ENCODE assay signal across 18 cellular contexts in the genomic region with DNA sequence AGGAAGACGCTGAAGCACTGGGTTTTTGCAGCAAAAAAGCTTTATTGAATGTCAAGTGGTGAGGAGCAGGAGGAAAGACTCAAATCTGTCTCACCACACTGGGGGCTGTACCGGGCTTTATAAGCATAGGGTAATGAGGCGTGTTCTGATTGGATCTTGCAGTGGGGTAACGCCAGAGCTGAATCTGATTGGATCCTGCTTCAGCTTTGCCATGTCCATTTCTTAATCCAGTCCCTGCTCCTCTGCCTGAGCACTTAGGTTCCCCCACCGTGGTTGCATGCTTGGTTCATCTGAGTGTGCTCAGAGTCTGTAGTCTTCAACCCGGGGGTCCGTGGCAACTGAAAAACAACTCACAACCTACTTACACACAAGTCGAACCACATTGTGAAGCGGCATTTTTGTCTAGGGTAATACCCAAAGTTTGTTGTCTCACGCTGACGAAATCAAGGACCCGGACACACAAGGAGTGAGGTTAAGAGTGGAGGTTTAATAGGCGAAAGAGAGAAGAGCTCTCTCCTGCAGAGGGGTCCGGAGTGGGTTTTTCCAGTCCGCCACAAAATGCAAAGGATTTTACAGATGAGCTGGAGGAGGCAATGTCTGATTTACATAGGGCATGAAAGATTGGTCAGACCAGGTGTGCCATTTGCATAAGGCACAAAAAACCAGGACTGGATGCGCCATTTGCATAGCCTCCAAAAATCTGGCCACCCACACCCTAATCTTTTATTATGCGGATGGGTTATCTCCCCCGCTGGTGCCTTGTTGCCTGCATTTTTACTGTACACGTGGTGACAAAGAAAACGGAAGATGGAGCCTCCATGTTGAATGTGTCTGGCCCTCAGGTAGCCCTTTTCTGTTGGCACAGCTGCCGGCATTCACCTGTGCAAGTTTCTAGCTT.
A peak's percentile ranks its signal among the peaks of the same experiment; 100 is the strongest.
DNase-seq lines count a peak whose midpoint lies in the region; ATAC-seq and TF ChIP-seq lines count a peak whose summit lies in the region.
"Had no signal": no experiment of that assay in that cellular context is flagged by ENCODE, and none has a peak within 500 bp of the region (broad histone marks: within the 10 kb centered on the region; RNA-seq: fewer than 3 reads in every experiment).

No MANE protein-coding gene starts in this region.

- no peaks in the 10 kb centered on the region for H4K20me1 ChIP-seq in OCI-LY1 (ENCODE audit: insufficient read depth, low read length)
- H4K20me1 ChIP-seq in neural progenitor cell (ENCODE audit: low read depth), result no peaks in the 10 kb centered on the region

- H3K36me3 ChIP-seq in HUES48 (ENCODE audit: control insufficient read depth, insufficient read depth, low read length) (no peaks in the 10 kb centered on the region), OCI-LY1 (ENCODE audit: insufficient read depth, low read length) (no peaks in the 10 kb centered on the region), iPS-15b (ENCODE audit: control insufficient read depth, insufficient read depth, low read length) (no peaks in the 10 kb centered on the region), neural progenitor cell (no peaks in the 10 kb centered on the region), brain microvascular endothelial cell (replicated peaks) (no peaks in the 10 kb centered on the region)

- TF ChIP-seq CTCF in OCI-LY1 (IDR thresholded peaks at IDR 0.05; ENCODE audit: low read length) (no peak), neural progenitor cell (IDR thresholded peaks at IDR 0.05) (no peak), brain microvascular endothelial cell (IDR thresholded peaks at IDR 0.05; ENCODE audit: low read depth, low read length, missing control alignments) (no peak)

- H3K27ac Mint-ChIP-seq in activated CD4-positive, alpha-beta memory T cell treated with anti-CD3 and anti-CD28 coated beads for 36 hours, result no peak overlapping the region
- H3K27ac Mint-ChIP-seq in neural progenitor cell, result no peak overlapping the region
- H3K27ac Mint-ChIP-seq: HFFc6 had no signal

- ATAC-seq in GM21576 (IDR thresholded peaks at IDR 0.05; ENCODE audit: unreplicated experiment), result no peak
- ATAC-seq: A549 had no signal

- H3K27ac ChIP-seq in HUES48 (ENCODE audit: low read depth, low read length) (peak overlapping the region; percentile 48), OCI-LY1 (ENCODE audit: low read depth, low read length, poor library complexity, severe bottlenecking) (peak overlapping the region; percentile 57), neural progenitor cell (no peak overlapping the region), brain microvascular endothelial cell (no peak overlapping the region)
- H3K27ac ChIP-seq: A549, C4-2B had no signal

- peak overlapping the region; percentile 60 for H3K9ac ChIP-seq in HUES48 (ENCODE audit: low read depth, low read length)
- no peak overlapping the region for H3K9ac ChIP-seq in OCI-LY1 (ENCODE audit: low read length)
- H3K9ac ChIP-seq in iPS-15b (ENCODE audit: low read depth, low read length), result no peak overlapping the region
- H3K9ac ChIP-seq in neural progenitor cell, result no peak overlapping the region

- CTCF ChIA-PET in activated CD4-positive, alpha-beta memory T cell treated with anti-CD3 and anti-CD28 coated beads for 36 hours (lab: Charles Lee), result interaction anchor here (0.6 kb wide), 1 partner anchor 8 kb away, joined by 4 read pairs; no protein-coding TSS in a partner anchor

- H3K4me3 ChIP-seq in HUES48 (ENCODE audit: low read depth, low read length), result no peak overlapping the region
- no peak overlapping the region for H3K4me3 ChIP-seq in OCI-LY1 (ENCODE audit: low read depth, low read length, poor library complexity, severe bottlenecking)
- peak overlapping the region; percentile 1 for H3K4me3 ChIP-seq in iPS-15b (ENCODE audit: low read depth, low read length)
- H3K4me3 ChIP-seq in neural progenitor cell, result no peak overlapping the region
- no peak overlapping the region for H3K4me3 ChIP-seq in brain microvascular endothelial cell (ENCODE audit: low read depth, low read length)
- H3K4me3 ChIP-seq: A549 had no signal

- H3K27me3 ChIP-seq in HUES48 (ENCODE audit: control insufficient read depth, insufficient read depth, low read length) (no peaks in the 10 kb centered on the region), OCI-LY1 (ENCODE audit: insufficient read depth, low read length) (no peaks in the 10 kb centered on the region), iPS-15b (ENCODE audit: control insufficient read depth, insufficient read depth, low read length) (no peaks in the 10 kb centered on the region), neural progenitor cell (no peaks in the 10 kb centered on the region), brain microvascular endothelial cell (replicated peaks) (no peaks in the 10 kb centered on the region)

- 0 out of 2 replicates have a peak overlapping the region, but pooled peaks have one; percentile 12 for H3K4me2 ChIP-seq in OCI-LY1 (ENCODE audit: low read length)
- no peak overlapping the region for H3K4me2 ChIP-seq in neural progenitor cell
- H3K4me2 ChIP-seq: A549 had no signal

- H3K4me1 ChIP-seq in HUES48 (ENCODE audit: control insufficient read depth, insufficient read depth, low read length) (peaks cover 36% of the 10 kb centered on the region), OCI-LY1 (ENCODE audit: insufficient read depth, low read length, severe bottlenecking) (peaks cover 32% of the 10 kb centered on the region), iPS-15b (ENCODE audit: control insufficient read depth, insufficient read depth, low read length) (peaks cover 15% of the 10 kb centered on the region), neural progenitor cell (peaks cover 8% of the 10 kb centered on the region)
- H3K4me1 ChIP-seq: A549 had no signal

- H3K27me3 Mint-ChIP-seq in activated CD4-positive, alpha-beta memory T cell treated with anti-CD3 and anti-CD28 coated beads for 36 hours, result no peaks in the 10 kb centered on the region
- no peaks in the 10 kb centered on the region for H3K27me3 Mint-ChIP-seq in neural progenitor cell (ENCODE audit: insufficient read depth, low read depth)

- no peaks in the 10 kb centered on the region for H3K9me3 Mint-ChIP-seq in activated CD4-positive, alpha-beta memory T cell treated with anti-CD3 and anti-CD28 coated beads for 36 hours
- no peaks in the 10 kb centered on the region for H3K9me3 Mint-ChIP-seq in neural progenitor cell

- no peak overlapping the region for H3K4me3 Mint-ChIP-seq in activated CD4-positive, alpha-beta memory T cell treated with anti-CD3 and anti-CD28 coated beads for 36 hours
- no peak overlapping the region for H3K4me3 Mint-ChIP-seq in neural progenitor cell
- H3K4me3 Mint-ChIP-seq: HFFc6 had no signal

- POLR2A ChIA-PET in activated CD4-positive, alpha-beta memory T cell treated with anti-CD3 and anti-CD28 coated beads for 36 hours (lab: Charles Lee), result no interaction called here

- intact Hi-C loops in activated CD4-positive, alpha-beta memory T cell treated with anti-CD3 and anti-CD28 coated beads for 36 hours (cut with micrococcal nuclease), result no loop called here

- H3K79me2 ChIP-seq in OCI-LY1 (ENCODE audit: insufficient read depth, low read length) (no peaks in the 10 kb centered on the region), neural progenitor cell (ENCODE audit: low read depth) (no peaks in the 10 kb centered on the region)

- H3K36me3 Mint-ChIP-seq in activated CD4-positive, alpha-beta memory T cell treated with anti-CD3 and anti-CD28 coated beads for 36 hours, result no peaks in the 10 kb centered on the region
- H3K36me3 Mint-ChIP-seq in neural progenitor cell, result no peaks in the 10 kb centered on the region

- no peak overlapping the region for H2AFZ ChIP-seq in OCI-LY1 (ENCODE audit: low read length)
- no peak overlapping the region for H2AFZ ChIP-seq in neural progenitor cell (replicated peaks)

- in situ Hi-C loops in brain microvascular endothelial cell (cut with HindIII; ENCODE audit: low pct_ligation_motif_present, low sequenced_read_pairs), result no loop called here

- H3K9me2 ChIP-seq in OCI-LY1 (ENCODE audit: low read depth, low read length), result no peaks in the 10 kb centered on the region

- no peaks in the 10 kb centered on the region for H3K4me1 Mint-ChIP-seq in activated CD4-positive, alpha-beta memory T cell treated with anti-CD3 and anti-CD28 coated beads for 36 hours (ENCODE audit: low read depth)
- peaks cover 33% of the 10 kb centered on the region for H3K4me1 Mint-ChIP-seq in neural progenitor cell

- H3F3A ChIP-seq in OCI-LY1 (ENCODE audit: insufficient read depth, low read length) (no peaks in the 10 kb centered on the region), neural progenitor cell (ENCODE audit: low read depth) (no peaks in the 10 kb centered on the region)

- DNase-seq in ELF-1 (ENCODE audit: low read depth, low spot score), result peak; percentile 40
- DNase-seq in activated CD4-positive, alpha-beta memory T cell treated with anti-CD3 and anti-CD28 coated beads for 36 hours, result no peak
- no peak for DNase-seq in neural progenitor cell (ENCODE audit: low spot score)
- no peak for DNase-seq in brain microvascular endothelial cell
- DNase-seq: DMS 273 treated with DMSO at 0.1 percent for 48 hours, GF-D8, GOT3, HFFc6, IMR-90, NCI-H1930, NCI-H446, SHP77 had no signal

- no peaks in the 10 kb centered on the region for H3K9me3 ChIP-seq in HUES48 (ENCODE audit: control insufficient read depth, insufficient read depth, low read length)
- H3K9me3 ChIP-seq in OCI-LY1 (ENCODE audit: low read length), result no peaks in the 10 kb centered on the region
- no peaks in the 10 kb centered on the region for H3K9me3 ChIP-seq in iPS-15b (ENCODE audit: control insufficient read depth, insufficient read depth, low read length)
- no peaks in the 10 kb centered on the region for H3K9me3 ChIP-seq in neural progenitor cell (ENCODE audit: low read depth)
- H3K9me3 ChIP-seq: A549 had no signal

Comparison
In these comparisons a context has a peak if more than half of its experiments do, and no peak if none do; other contexts are left out.
1. H3K27ac ChIP-seq: peak in HUES48 (single experiment) and OCI-LY1 (single experiment); none in neural progenitor cell (single experiment) and brain microvascular endothelial cell (single experiment).